Comparison of ENCODE assay signal across 8 cellular contexts in the genomic region with DNA sequence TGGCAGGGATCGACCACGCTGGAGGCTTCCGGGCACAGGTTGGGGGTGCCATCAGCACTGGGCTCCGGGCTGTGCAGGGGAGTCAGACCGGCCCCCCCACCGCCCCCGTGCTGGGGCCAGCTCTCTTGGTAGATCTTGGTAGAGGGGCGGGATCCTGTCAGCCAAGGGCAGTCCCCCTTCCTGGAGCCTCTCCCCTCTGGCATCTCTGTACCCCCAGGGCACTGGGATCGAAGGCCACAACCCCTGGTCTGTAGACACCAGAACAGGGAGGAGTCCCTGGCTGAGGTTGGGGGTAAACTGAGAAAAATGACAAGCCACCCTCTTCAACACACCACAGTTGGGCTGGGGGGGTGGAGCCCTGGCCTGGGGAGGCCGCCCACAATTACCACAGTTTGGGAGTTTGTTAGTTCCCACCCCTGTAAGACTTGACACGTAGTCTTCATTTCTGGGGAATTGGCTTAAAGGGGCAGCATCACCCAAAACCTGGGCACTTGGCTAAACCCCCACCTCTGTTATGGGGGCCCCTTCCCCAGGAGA. TPM values are rescaled to one million over a fixed set of nuclear protein-coding genes. Genes with fewer than 3 reads are reported as not detected.
A peak's percentile ranks its signal among the peaks of the same experiment; 100 is the strongest.
DNase-seq lines count a peak whose midpoint lies in the region; ATAC-seq and TF ChIP-seq lines count a peak whose summit lies in the region.

No MANE protein-coding gene starts in this region.

- BruUV-seq in Panc1 (replicated peaks; lab: Mats Ljungman, UMichigan): no TSS peak

- DNase-seq in CD8-positive, alpha-beta T cell: no peak
- DNase-seq in Panc1 (ENCODE audit: low read depth, low spot score) (no peak), ovary (peak in 2 of 5 donors; percentile 47 to 52), hippocampal formation (lab: John Stamatoyannopoulos, UW) (no peak), ecto neural progenitor cell (ENCODE audit: low spot score) (no peak), germinal center (ENCODE audit: low spot score) (no peak)
- no peak for DNase-seq in stimulated activated CD4-positive, alpha-beta T cell treated with anti-CD3 and anti-CD28 coated beads, Interleukin-12 subunit alpha, Interleukin-12 subunit beta, amount 100 ng/mL, for 4 hours

- H3K9me3 ChIP-seq in CD8-positive, alpha-beta T cell (ENCODE audit: low read length): no peaks in the 10 kb centered on the region
- H3K9me3 ChIP-seq in Panc1 (ENCODE audit: control insufficient read depth, insufficient read depth, low read depth, low read length): no peaks in the 10 kb centered on the region
- no peaks in the 10 kb centered on the region for H3K9me3 ChIP-seq in esophagus (ENCODE audit: control insufficient read depth in 2 of 2, insufficient read depth in 1 of 2, low read depth in 1 of 2, low read length in 1 of 2)
- no peaks in the 10 kb centered on the region for H3K9me3 ChIP-seq in ovary

- CTCF ChIA-PET in CD8-positive, alpha-beta T cell (lab: Charles Lee): interaction anchor here (1.2 to 1.9 kb wide), 2 partner anchors 17 to 247 kb away, joined by 3 to 14 read pairs; no protein-coding TSS in a partner anchor
- CTCF ChIA-PET in Panc1 (lab: Charles Lee): interaction anchor here (0.7 kb wide), 1 partner anchor 17 kb away, joined by 4 read pairs; no protein-coding TSS in a partner anchor

- H3K4me3 Mint-ChIP-seq in CD8-positive, alpha-beta T cell: peak overlapping the region; percentile 72

- POLR2A ChIA-PET in CD8-positive, alpha-beta T cell (lab: Charles Lee): no interaction called here
- POLR2A ChIA-PET in Panc1 (lab: Charles Lee): no interaction called here

- no peak for TF ChIP-seq POLR2A in ovary (IDR thresholded peaks at IDR 0.05)

- in situ Hi-C loops in Panc1 (cut with HindIII; ENCODE audit: low pct_unique_long_range_greater_than_20kb, low sequenced_read_pairs): no loop called here

- peaks cover 11% of the 10 kb centered on the region for H3K4me1 Mint-ChIP-seq in CD8-positive, alpha-beta T cell (ENCODE audit: low read depth)

- TF ChIP-seq CTCF in CD8-positive, alpha-beta T cell (IDR thresholded peaks at IDR 0.05): no peak
- TF ChIP-seq CTCF in Panc1 (IDR thresholded peaks at IDR 0.05): no peak
- TF ChIP-seq CTCF in ovary (IDR thresholded peaks at IDR 0.05): no peak

- no peaks in the 10 kb centered on the region for H3K36me3 ChIP-seq in CD8-positive, alpha-beta T cell (ENCODE audit: insufficient read depth, low read length)
- no peaks in the 10 kb centered on the region for H3K36me3 ChIP-seq in Panc1 (ENCODE audit: control insufficient read depth, insufficient read depth, low read length)
- peaks cover 0 to 4% of the 10 kb centered on the region in 2 donors for H3K36me3 ChIP-seq in esophagus (ENCODE audit: control insufficient read depth in 2 of 2, insufficient read depth in 2 of 2, low read length in 1 of 2)
- no peaks in the 10 kb centered on the region for H3K36me3 ChIP-seq in ovary

- H3K4me1 ChIP-seq in CD8-positive, alpha-beta T cell (ENCODE audit: insufficient read depth, low read length): peaks cover 14% of the 10 kb centered on the region
- H3K4me1 ChIP-seq in Panc1 (ENCODE audit: control insufficient read depth, insufficient read depth, low read length) (peaks cover 4% of the 10 kb centered on the region), esophagus (ENCODE audit: control insufficient read depth in 2 of 2, insufficient read depth in 2 of 2, low read length in 1 of 2) (peaks cover 4 to 7% of the 10 kb centered on the region in 2 donors), ovary (ENCODE audit: insufficient read depth) (peaks cover 10% of the 10 kb centered on the region)

- 34 to 39% methylated on average over 11 of the region's 11 CpGs for WGBS in esophagus, 2 donors
- WGBS in ovary, 3 donors: 8 to 20% (median 17%) methylated on average over 11 of the region's 11 CpGs

- no peaks in the 10 kb centered on the region for H3K27me3 ChIP-seq in CD8-positive, alpha-beta T cell (ENCODE audit: insufficient read depth, low read length)
- H3K27me3 ChIP-seq in Panc1 (ENCODE audit: control insufficient read depth, insufficient read depth, low read length) (no peaks in the 10 kb centered on the region), esophagus (ENCODE audit: control insufficient read depth in 1 of 2, insufficient read depth in 2 of 2, low read length in 2 of 2) (no peaks in the 10 kb centered on the region), ovary (no peaks in the 10 kb centered on the region)

- no peak overlapping the region for H3K27ac ChIP-seq in CD8-positive, alpha-beta T cell (ENCODE audit: low read depth, low read length)
- H3K27ac ChIP-seq in Panc1 (ENCODE audit: low read length): no peak overlapping the region; the same call in 1 of the 2 replicates
- H3K27ac ChIP-seq in esophagus (ENCODE audit: low read depth in 2 of 2, low read length in 1 of 2): peak overlapping the region in 1 of 2 donors; percentile 44
- no peak overlapping the region for H3K27ac ChIP-seq in ovary

- H3K4me3 ChIP-seq in CD8-positive, alpha-beta T cell (ENCODE audit: low read depth, low read length): no peak overlapping the region
- peak overlapping the region; percentile 64 to 65 for H3K4me3 ChIP-seq in Panc1 (ENCODE audit: low read depth in 2 of 2, low read length in 2 of 2)
- peak overlapping the region; percentile 62 to 64 for H3K4me3 ChIP-seq in esophagus (ENCODE audit: low read depth in 1 of 2, low read length in 2 of 2)
- H3K4me3 ChIP-seq in ovary: peak overlapping the region; percentile 98

- no peaks in the 10 kb centered on the region for H3K9me3 Mint-ChIP-seq in CD8-positive, alpha-beta T cell

- no peak for TF ChIP-seq EP300 in ovary (IDR thresholded peaks at IDR 0.05)

- ATAC-seq in CD8-positive, alpha-beta T cell: no peak
- no peak for ATAC-seq in Panc1

- H3K27me3 Mint-ChIP-seq in CD8-positive, alpha-beta T cell (ENCODE audit: low read depth): peaks cover 11% of the 10 kb centered on the region

- H3K36me3 Mint-ChIP-seq in CD8-positive, alpha-beta T cell: no peaks in the 10 kb centered on the region

- intact Hi-C loops in CD8-positive, alpha-beta T cell (cut with DNase I, micrococcal nuclease): loop anchor here in 1 of 2 experiments (2.0 to 5.0 kb wide), 2 partner anchors 59 to 229 kb away; partner anchors contain the start of gene CIZ1
- intact Hi-C loops in Panc1 (cut with micrococcal nuclease; ENCODE audit: unreplicated experiment): no loop called here
- intact Hi-C loops in ovary (cut with DNase I): no loop called here

- H3K27ac Mint-ChIP-seq in CD8-positive, alpha-beta T cell: no peak overlapping the region

RNA-seq across cellular contexts. Expression of gene CERCAM, which starts 0.9 kb away (rescaled TPM):
- under 1 TPM; 0.22 to 0.73 TPM for total RNA-seq in CD8-positive, alpha-beta T cell
- total RNA-seq in Panc1 (2021; ENCODE audit: unreplicated experiment) (11.3 TPM), ovary (10 to 100 TPM; 19.6 to 63.9 (median 45.8) TPM)
- polyA plus RNA-seq in Panc1 (2012; ENCODE audit: insufficient read length): 22.5 TPM
- polyA plus RNA-seq in esophagus (1 to 10 TPM; 7.2 to 9.6 TPM), ovary (10 to 100 TPM; 24.2 to 27.3 TPM)

RNA-seq across cellular contexts. Expression of gene ODF2, which starts 34.3 kb away (rescaled TPM):
- total RNA-seq in CD8-positive, alpha-beta T cell: 10 to 100 TPM; 15.0 to 17.2 TPM
- total RNA-seq in Panc1 (2021; ENCODE audit: unreplicated experiment) (36.8 TPM), ovary (10 to 100 TPM in 6 of 7 donors, 1 to 10 TPM in 1; 9.7 to 26.5 (median 20.3) TPM)
- 36.0 TPM for polyA plus RNA-seq in Panc1 (2012; ENCODE audit: insufficient read length)
- polyA plus RNA-seq in esophagus (10 to 100 TPM; 10.0 to 12.6 TPM), ovary (10 to 100 TPM; 14.6 to 23.9 TPM)

RNA-seq across cellular contexts. Expression of gene URM1, which starts 50.4 kb away (rescaled TPM):
- 10 to 100 TPM; 30.4 to 31.5 TPM for total RNA-seq in CD8-positive, alpha-beta T cell
- total RNA-seq in Panc1 (2021; ENCODE audit: unreplicated experiment) (45.4 TPM), ovary (10 to 100 TPM; 20.5 to 51.4 (median 36.0) TPM)
- 37.8 TPM for polyA plus RNA-seq in Panc1 (2012; ENCODE audit: insufficient read length)
- polyA plus RNA-seq in esophagus (10 to 100 TPM; 18.7 to 42.2 TPM), ovary (10 to 100 TPM; 22.1 to 41.4 TPM)
